In the genomic region with DNA sequence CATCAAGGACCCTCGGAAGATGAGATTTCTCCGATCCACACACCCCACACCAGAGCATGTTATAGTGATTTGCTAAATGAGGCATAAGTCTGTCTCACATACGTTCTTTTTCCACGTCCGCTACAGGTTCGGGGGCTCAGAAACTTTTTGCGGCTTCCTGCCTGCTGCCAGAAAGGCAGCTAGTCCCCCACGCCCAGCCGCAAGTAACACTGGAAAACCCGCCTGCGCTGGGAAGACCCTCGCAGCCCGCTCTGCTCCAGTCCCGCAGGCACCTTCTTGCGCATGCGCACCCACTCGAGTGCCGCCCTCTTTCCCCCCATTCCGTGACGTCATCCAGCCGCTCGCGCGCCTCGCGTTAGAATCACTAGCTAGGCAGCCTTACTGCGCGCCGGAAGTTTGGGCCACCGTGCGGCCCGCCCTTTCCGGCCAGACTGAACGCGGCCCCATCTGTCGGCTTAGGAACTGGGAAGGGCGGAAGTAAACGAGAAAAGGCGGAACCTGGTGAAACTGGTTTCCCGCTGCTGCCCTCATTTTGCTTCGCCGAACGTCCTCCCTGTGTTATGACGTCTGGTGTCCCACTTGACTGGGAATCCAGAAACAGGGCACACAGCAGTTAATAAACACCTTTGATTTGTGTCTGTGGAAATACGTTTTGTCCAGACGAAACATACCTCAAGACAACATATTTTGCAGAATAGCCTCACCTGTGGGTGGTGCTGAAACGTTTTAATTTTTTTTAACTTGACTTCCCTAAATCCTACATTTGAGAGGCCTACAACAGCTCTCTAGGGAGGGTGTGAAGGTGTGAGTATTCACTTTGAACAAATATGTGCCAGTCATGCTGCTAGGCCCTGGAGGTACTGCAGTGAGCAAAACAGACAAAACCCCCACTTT, we compare ENCODE assay signal across 8 cellular contexts. TPM values are rescaled to one million over a fixed set of nuclear protein-coding genes. Genes with fewer than 3 reads are reported as not detected.
DNase-seq lines count a peak whose midpoint lies in the region; ATAC-seq and TF ChIP-seq lines count a peak whose summit lies in the region.

TSS of gene C1orf74 (minus strand) at position 284 of the 894 bp plus-strand sequence. CDS start 925 bp downstream, outside the sequence.

- H3K27ac ChIP-seq in DND-41 (ENCODE audit: low read length) (peak within 1 kb of the TSS; percentile 86), KOPT-K1 (ENCODE audit: low read depth, low read length, poor library complexity, severe bottlenecking) (peak within 1 kb of the TSS; percentile 77), Peyer's patch (peak within 1 kb of the TSS; percentile 85 to 91 (median 88)), esophagus squamous epithelium (peak within 1 kb of the TSS; percentile 86 to 94 (median 92)), muscle layer of duodenum (ENCODE audit: low read length) (peak within 1 kb of the TSS; percentile 94)

- no peaks in the 10 kb centered on the region for H4K20me1 ChIP-seq in DND-41 (ENCODE audit: insufficient read depth, low read length)

- no peaks in the 10 kb centered on the region for H3K9me3 ChIP-seq in DND-41 (ENCODE audit: insufficient read depth, low read length, severe bottlenecking)
- H3K9me3 ChIP-seq in KOPT-K1 (ENCODE audit: insufficient read depth, low read length, poor library complexity, severe bottlenecking) = no peaks in the 10 kb centered on the region
- no peaks in the 10 kb centered on the region for H3K9me3 ChIP-seq in Peyer's patch
- H3K9me3 ChIP-seq in esophagus squamous epithelium = no peaks in the 10 kb centered on the region
- no peaks in the 10 kb centered on the region for H3K9me3 ChIP-seq in muscle layer of duodenum (ENCODE audit: control insufficient read depth in 1 of 2, low read length in 2 of 2)

- DNase-seq in DND-41 (peak; percentile 99), Peyer's patch (peak; percentile 98 to 100 (median 99)), activated T-helper 1 cell treated with Interleukin-2 at 50 U/mL for 16 hours (ENCODE audit: low read depth) (peak; percentile 99), esophagus squamous epithelium (lab: John Stamatoyannopoulos, UW) (peak; percentile 90)
- DNase-seq in stimulated activated CD8-positive, alpha-beta memory T cell treated with anti-CD3 and anti-CD28 coated beads, Interleukin-7, amount 100 ng/mL, for 24 hours (ENCODE audit: low read depth) = peak; percentile 99

- intact Hi-C loops in esophagus squamous epithelium (cut with DNase I) = no loop called here

- H3K9ac ChIP-seq in DND-41 (ENCODE audit: low read depth, low read length) = peak within 1 kb of the TSS; percentile 71

- TF ChIP-seq POLR2A in Peyer's patch (IDR thresholded peaks at IDR 0.05) = peak; percentile 56 to 60
- peak in 3 of 4 donors; percentile 60 to 74 (median 67) for TF ChIP-seq POLR2A in esophagus squamous epithelium (IDR thresholded peaks at IDR 0.05)

- H3K4me1 ChIP-seq in DND-41 (ENCODE audit: insufficient read depth, low read length) = peaks cover 17% of the 10 kb centered on the region
- H3K4me1 ChIP-seq in Peyer's patch = peaks cover 0 to 32% (median 0%) of the 10 kb centered on the region in 4 donors
- peaks cover 25 to 62% (median 28%) of the 10 kb centered on the region in 3 donors for H3K4me1 ChIP-seq in esophagus squamous epithelium
- H3K4me1 ChIP-seq in muscle layer of duodenum (ENCODE audit: control insufficient read depth in 1 of 2, insufficient read depth in 2 of 2, low read length in 2 of 2) = peaks cover 9 to 38% of the 10 kb centered on the region in 2 donors

- WGBS in esophagus squamous epithelium, 2 donors = 3 to 4% methylated on average over 25 to 40 of the region's 47 CpGs

- peak within 1 kb of the TSS; percentile 75 for H3K4me2 ChIP-seq in DND-41 (ENCODE audit: insufficient read depth, low read length)

- peaks cover 12% of the 10 kb centered on the region for H3K79me2 ChIP-seq in DND-41 (ENCODE audit: insufficient read depth, low read length)

- ATAC-seq in DND-41 (ENCODE audit: insufficient read depth, low read depth) = peak; percentile 98
- ATAC-seq in GM21825 (IDR thresholded peaks at IDR 0.05; ENCODE audit: unreplicated experiment) = peak; percentile 99

- H3K4me3 ChIP-seq in DND-41 (ENCODE audit: low read depth in 1 of 2, low read length in 2 of 2) (peak within 1 kb of the TSS; percentile 56 to 73; a peak in 3 of 4 replicates), Peyer's patch (peak within 1 kb of the TSS; percentile 64 to 77 (median 68)), esophagus squamous epithelium (peak within 1 kb of the TSS; percentile 54 to 78 (median 66)), muscle layer of duodenum (ENCODE audit: low read depth in 1 of 2, low read length in 2 of 2) (peak within 1 kb of the TSS; percentile 72 to 85)

- no peaks in the 10 kb centered on the region for H3K27me3 ChIP-seq in DND-41 (ENCODE audit: insufficient read depth, low read length, poor library complexity)
- no peaks in the 10 kb centered on the region for H3K27me3 ChIP-seq in Peyer's patch
- no peaks in the 10 kb centered on the region for H3K27me3 ChIP-seq in esophagus squamous epithelium
- no peaks in the 10 kb centered on the region for H3K27me3 ChIP-seq in muscle layer of duodenum (ENCODE audit: low read depth, low read length)

- TF ChIP-seq CTCF in DND-41 (IDR thresholded peaks at IDR 0.05; ENCODE audit: borderline replicate concordance, extremely low read depth, low read length, poor library complexity, severe bottlenecking) = no peak
- peak in 2 of 6 experiments; percentile 13 to 17 for TF ChIP-seq CTCF in Peyer's patch (IDR thresholded peaks at IDR 0.05)
- TF ChIP-seq CTCF in esophagus squamous epithelium (IDR thresholded peaks at IDR 0.05) = peak in 4 of 6 experiments; percentile 4 to 45 (median 13)

- H3K36me3 ChIP-seq in DND-41 (ENCODE audit: insufficient read depth, low read length) (peaks cover 21% of the 10 kb centered on the region), KOPT-K1 (ENCODE audit: insufficient read depth, low read length) (peaks cover 38% of the 10 kb centered on the region), Peyer's patch (peaks cover 0 to 13% (median 0%) of the 10 kb centered on the region in 3 donors), esophagus squamous epithelium (peaks cover 0 to 62% (median 0%) of the 10 kb centered on the region in 3 donors), muscle layer of duodenum (ENCODE audit: control insufficient read depth in 1 of 2, insufficient read depth in 2 of 2, low read length in 2 of 2) (peaks cover 3 to 10% of the 10 kb centered on the region in 2 donors)

- H2AFZ ChIP-seq in DND-41 (ENCODE audit: low read depth, low read length) = peak within 1 kb of the TSS; percentile 77

RNA-seq across cellular contexts. Expression of gene C1orf74, which starts in this region (rescaled TPM):
- total RNA-seq in Peyer's patch = 1 to 10 TPM in 3 of 4 donors, under 1 TPM in 1; 0.83 to 1.9 (median 1.8) TPM
- total RNA-seq in esophagus squamous epithelium = 1 to 10 TPM; 2.9 to 6.2 (median 4.1) TPM

Comparison
In these comparisons a context has a peak if more than half of its experiments do, and no peak if none do; other contexts are left out.
1. Peak in every context shown above with its lines: DNase-seq, ATAC-seq, H3K4me3 ChIP-seq and H3K27ac ChIP-seq.